8 cellular contexts compared by ENCODE assay signal in genomic region chr5:54753034-54753433, GRCh38.
A peak's percentile ranks its signal among the peaks of the same experiment; 100 is the strongest.
DNase-seq lines count a peak whose midpoint lies in the region; ATAC-seq and TF ChIP-seq lines count a peak whose summit lies in the region.

No MANE protein-coding gene starts in this region.

- peaks cover 12% of the 10 kb centered on the region for H3K9me3 Mint-ChIP-seq in T-helper 1 cell treated with Interleukin-12 subunit alpha and Interleukin-12 subunit beta and Interleukin-4 antibody, amounts not matched to agents 30 μg/mL and 1 μg/mL, for 36 hours
- H3K9me3 Mint-ChIP-seq in osteocyte (ENCODE audit: unreplicated experiment) (no peaks in the 10 kb centered on the region), mesothelial cell of epicardium (no peaks in the 10 kb centered on the region)

- no peak overlapping the region for H3K27ac ChIP-seq in SK-N-SH (ENCODE audit: low read depth in 2 of 2, low read length in 1 of 2)

- no peak for TF ChIP-seq EP300 in SK-N-SH (IDR thresholded peaks at IDR 0.05; ENCODE audit: borderline replicate concordance in 1 of 2, low read depth in 1 of 2, low read length in 1 of 2)

- no peaks in the 10 kb centered on the region for H3F3A ChIP-seq in SK-N-SH (replicated peaks; ENCODE audit: insufficient read depth)

- H3K4me1 ChIP-seq in SK-N-SH (ENCODE audit: control insufficient read depth in 1 of 2, insufficient read depth in 2 of 2, low read depth in 1 of 2, low read length in 1 of 2) = peaks cover 0 to 8% of the 10 kb centered on the region in 2 experiments; a peak in 1 of 4 replicates

- H3K9me2 ChIP-seq in SK-N-SH = no peaks in the 10 kb centered on the region

- CTCF ChIA-PET in SK-N-SH (lab: Yijun Ruan, JAX) = no interaction called here

- no peak for TF ChIP-seq RAD21 in SK-N-SH (IDR thresholded peaks at IDR 0.05; ENCODE audit: low read length)

- peak; percentile 27; the same call in 1 of the 3 replicates for ATAC-seq in SK-N-SH treated with all-trans-retinoic acid at 6 μM for 48 hours
- peak; percentile 71 for ATAC-seq in HG02981 (IDR thresholded peaks at IDR 0.05; ENCODE audit: unreplicated experiment)
- ATAC-seq in GM21381 (IDR thresholded peaks at IDR 0.05; ENCODE audit: unreplicated experiment) = no peak

- no peaks in the 10 kb centered on the region for H3K27me3 Mint-ChIP-seq in T-helper 1 cell treated with Interleukin-12 subunit alpha and Interleukin-12 subunit beta and Interleukin-4 antibody, amounts not matched to agents 30 μg/mL and 1 μg/mL, for 36 hours (ENCODE audit: low read depth)
- H3K27me3 Mint-ChIP-seq in osteocyte (ENCODE audit: unreplicated experiment) (no peaks in the 10 kb centered on the region), mesothelial cell of epicardium (ENCODE audit: low read depth) (no peaks in the 10 kb centered on the region)

- H3K4me1 Mint-ChIP-seq in T-helper 1 cell treated with Interleukin-12 subunit alpha and Interleukin-12 subunit beta and Interleukin-4 antibody, amounts not matched to agents 30 μg/mL and 1 μg/mL, for 36 hours (ENCODE audit: low read depth) = peaks cover 32% of the 10 kb centered on the region
- H3K4me1 Mint-ChIP-seq in osteocyte (ENCODE audit: unreplicated experiment) = peaks cover 19% of the 10 kb centered on the region
- no peaks in the 10 kb centered on the region for H3K4me1 Mint-ChIP-seq in mesothelial cell of epicardium

- H3K4me3 ChIP-seq in SK-N-SH (ENCODE audit: low read depth in 2 of 2, low read length in 1 of 2) = no peak overlapping the region

- no peaks in the 10 kb centered on the region for H3K79me2 ChIP-seq in SK-N-SH (ENCODE audit: insufficient read depth)

- WGBS in SK-N-SH (ENCODE audit: low lambda C conversion rate) = 26% methylated on average over 4 of the region's 4 CpGs

- peak overlapping the region; percentile 88 for H3K27ac Mint-ChIP-seq in T-helper 1 cell treated with Interleukin-12 subunit alpha and Interleukin-12 subunit beta and Interleukin-4 antibody, amounts not matched to agents 30 μg/mL and 1 μg/mL, for 36 hours
- H3K27ac Mint-ChIP-seq in osteocyte (ENCODE audit: unreplicated experiment) = no peak overlapping the region
- no peak overlapping the region for H3K27ac Mint-ChIP-seq in mesothelial cell of epicardium

- H3K4me3 Mint-ChIP-seq in T-helper 1 cell treated with Interleukin-12 subunit alpha and Interleukin-12 subunit beta and Interleukin-4 antibody, amounts not matched to agents 30 μg/mL and 1 μg/mL, for 36 hours = peak overlapping the region; percentile 70
- H3K4me3 Mint-ChIP-seq in osteocyte (ENCODE audit: unreplicated experiment) (no peak overlapping the region), mesothelial cell of epicardium (no peak overlapping the region)

- H3K9ac ChIP-seq in SK-N-SH = no peak overlapping the region

- DNase-seq in SK-N-SH (no peak), myocyte (ENCODE audit: low read depth) (peak; percentile 72), osteocyte (ENCODE audit: extremely low spot score, unreplicated experiment) (no peak), mesothelial cell of epicardium (ENCODE audit: low spot score in 2 of 2, unreplicated experiment in 2 of 2) (no peak)

- H3K27me3 ChIP-seq in SK-N-SH (ENCODE audit: insufficient read depth) = no peaks in the 10 kb centered on the region

- peaks cover 12% of the 10 kb centered on the region for H3K36me3 Mint-ChIP-seq in T-helper 1 cell treated with Interleukin-12 subunit alpha and Interleukin-12 subunit beta and Interleukin-4 antibody, amounts not matched to agents 30 μg/mL and 1 μg/mL, for 36 hours (ENCODE audit: low read depth)
- H3K36me3 Mint-ChIP-seq in osteocyte (ENCODE audit: unreplicated experiment) = no peaks in the 10 kb centered on the region
- no peaks in the 10 kb centered on the region for H3K36me3 Mint-ChIP-seq in mesothelial cell of epicardium

- TF ChIP-seq CTCF in SK-N-SH (IDR thresholded peaks at IDR 0.05) = no peak
- TF ChIP-seq CTCF in osteocyte (IDR thresholded peaks at IDR 0.05) = no peak
- no peak for TF ChIP-seq CTCF in mesothelial cell of epicardium (IDR thresholded peaks at IDR 0.05; ENCODE audit: unreplicated experiment)

- POLR2A ChIA-PET in SK-N-SH (lab: Yijun Ruan, JAX) = no interaction called here

- no peak overlapping the region; the same call in 1 of the 2 replicates for H2AFZ ChIP-seq in SK-N-SH (ENCODE audit: low read depth)

- H3K9me3 ChIP-seq in SK-N-SH = no peaks in the 10 kb centered on the region

- no peaks in the 10 kb centered on the region for H4K20me1 ChIP-seq in SK-N-SH (ENCODE audit: insufficient read depth)

- H3K4me2 ChIP-seq in SK-N-SH = no peak overlapping the region

- no peaks in the 10 kb centered on the region for H3K36me3 ChIP-seq in SK-N-SH (replicated peaks in 1 of 2; ENCODE audit: control insufficient read depth in 1 of 2, insufficient read depth in 2 of 2, low read length in 1 of 2)

TF ChIP-seq in SK-N-SH treated with all-trans-retinoic acid at 6 μM for 48 hours, 23 proteins besides CTCF, POLR2A, EP300 and RAD21:
- TF ChIP-seq GLIS3 (CRISPR knock-in tag; IDR thresholded peaks at IDR 0.05) (no peak), BACH2 (CRISPR knock-in tag; IDR thresholded peaks at IDR 0.05; ENCODE audit: borderline replicate concordance) (no peak), OSR1 (CRISPR knock-in tag; IDR thresholded peaks at IDR 0.05) (no peak), ZFP3 (CRISPR knock-in tag; IDR thresholded peaks at IDR 0.05) (no peak), ZC3H10 (CRISPR knock-in tag; IDR thresholded peaks at IDR 0.05) (no peak)

TF ChIP-seq in SK-N-SH, 30 proteins besides CTCF, POLR2A, EP300 and RAD21 (continues in another document):
- no peak for TF ChIP-seq RCOR1 (IDR thresholded peaks at IDR 0.05; ENCODE audit: low read length)
- no peak for TF ChIP-seq NFIC (IDR thresholded peaks at IDR 0.05; ENCODE audit: borderline replicate concordance)
- no peak for TF ChIP-seq FOSL2 (IDR thresholded peaks at IDR 0.05; ENCODE audit: borderline replicate concordance, low read depth)
- TF ChIP-seq, protein P1, sequence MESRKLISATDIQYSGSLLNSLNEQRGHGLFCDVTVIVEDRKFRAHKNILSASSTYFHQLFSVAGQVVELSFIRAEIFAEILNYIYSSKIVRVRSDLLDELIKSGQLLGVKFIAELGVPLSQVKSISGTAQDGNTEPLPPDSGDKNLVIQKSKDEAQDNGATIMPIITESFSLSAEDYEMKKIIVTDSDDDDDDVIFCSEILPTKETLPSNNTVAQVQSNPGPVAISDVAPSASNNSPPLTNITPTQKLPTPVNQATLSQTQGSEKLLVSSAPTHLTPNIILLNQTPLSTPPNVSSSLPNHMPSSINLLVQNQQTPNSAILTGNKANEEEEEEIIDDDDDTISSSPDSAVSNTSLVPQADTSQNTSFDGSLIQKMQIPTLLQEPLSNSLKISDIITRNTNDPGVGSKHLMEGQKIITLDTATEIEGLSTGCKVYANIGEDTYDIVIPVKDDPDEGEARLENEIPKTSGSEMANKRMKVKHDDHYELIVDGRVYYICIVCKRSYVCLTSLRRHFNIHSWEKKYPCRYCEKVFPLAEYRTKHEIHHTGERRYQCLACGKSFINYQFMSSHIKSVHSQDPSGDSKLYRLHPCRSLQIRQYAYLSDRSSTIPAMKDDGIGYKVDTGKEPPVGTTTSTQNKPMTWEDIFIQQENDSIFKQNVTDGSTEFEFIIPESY (IDR thresholded peaks at IDR 0.05; ENCODE audit: borderline replicate concordance, low read depth) = no peak
- TF ChIP-seq REST (IDR thresholded peaks at IDR 0.05; ENCODE audit: low read depth, low read length) = no peak
- no peak for TF ChIP-seq SMC3 (IDR thresholded peaks at IDR 0.05; ENCODE audit: low read depth, low read length)
- no peak for TF ChIP-seq TAF1 (IDR thresholded peaks at IDR 0.05; ENCODE audit: borderline replicate concordance, low read depth, low read length)
- no peak for TF ChIP-seq GATA2 (CRISPR knock-in tag; IDR thresholded peaks at IDR 0.05)
- TF ChIP-seq, protein P2, sequence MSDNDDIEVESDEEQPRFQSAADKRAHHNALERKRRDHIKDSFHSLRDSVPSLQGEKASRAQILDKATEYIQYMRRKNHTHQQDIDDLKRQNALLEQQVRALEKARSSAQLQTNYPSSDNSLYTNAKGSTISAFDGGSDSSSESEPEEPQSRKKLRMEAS (IDR thresholded peaks at IDR 0.05; ENCODE audit: low read depth) = no peak
- no peak for TF ChIP-seq RXRA (IDR thresholded peaks at IDR 0.05; ENCODE audit: borderline replicate concordance, low read depth)
- no peak for TF ChIP-seq TCF12 (IDR thresholded peaks at IDR 0.05)
- TF ChIP-seq, protein P3, sequence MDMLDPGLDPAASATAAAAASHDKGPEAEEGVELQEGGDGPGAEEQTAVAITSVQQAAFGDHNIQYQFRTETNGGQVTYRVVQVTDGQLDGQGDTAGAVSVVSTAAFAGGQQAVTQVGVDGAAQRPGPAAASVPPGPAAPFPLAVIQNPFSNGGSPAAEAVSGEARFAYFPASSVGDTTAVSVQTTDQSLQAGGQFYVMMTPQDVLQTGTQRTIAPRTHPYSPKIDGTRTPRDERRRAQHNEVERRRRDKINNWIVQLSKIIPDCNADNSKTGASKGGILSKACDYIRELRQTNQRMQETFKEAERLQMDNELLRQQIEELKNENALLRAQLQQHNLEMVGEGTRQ (IDR thresholded peaks at IDR 0.05; ENCODE audit: borderline replicate concordance, low read depth, low read length) = no peak
- no peak for TF ChIP-seq TEAD4 (IDR thresholded peaks at IDR 0.05; ENCODE audit: borderline replicate concordance, insufficient read depth)
